In the genomic region with DNA sequence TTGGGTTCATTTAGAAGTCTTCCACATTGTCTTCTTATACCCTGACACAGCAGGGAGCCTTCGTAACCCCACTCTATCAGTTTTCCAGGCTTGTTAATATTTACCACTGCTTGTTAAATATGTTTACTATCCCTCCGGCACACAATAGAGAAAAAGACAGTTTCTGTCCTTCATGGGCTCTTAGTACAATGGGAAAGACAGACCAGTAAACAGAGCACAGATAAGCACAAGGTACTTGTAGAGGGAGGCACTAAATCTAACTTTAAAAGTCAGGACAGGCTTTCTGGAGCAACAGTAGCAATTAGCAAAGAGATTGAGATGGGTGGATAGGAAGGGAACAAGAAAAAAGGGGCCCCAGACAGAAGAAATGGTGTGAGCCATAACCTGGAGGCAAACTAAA, we compare ENCODE assay signal across 15 cellular contexts.
DNase-seq lines count a peak whose midpoint lies in the region; ATAC-seq and TF ChIP-seq lines count a peak whose summit lies in the region.
"Had no signal": no experiment of that assay in that cellular context is flagged by ENCODE, and none has a peak within 500 bp of the region (broad histone marks: within the 10 kb centered on the region; RNA-seq: fewer than 3 reads in every experiment).

No MANE protein-coding gene starts in this region.

- H4K12ac ChIP-seq in trophoblast cell (ENCODE audit: low read depth, low read length): no peak overlapping the region

- H3K27ac Mint-ChIP-seq in neural progenitor cell: no peak overlapping the region
- H3K27ac Mint-ChIP-seq: CD4-positive, alpha-beta T cell had no signal

- H3K9ac ChIP-seq in DND-41 (ENCODE audit: low read depth, low read length): no peak overlapping the region
- H3K9ac ChIP-seq in neural progenitor cell: no peak overlapping the region
- H3K9ac ChIP-seq in trophoblast cell (ENCODE audit: low read length): no peak overlapping the region

- WGBS in trophoblast cell (ENCODE audit: extremely low coverage, insufficient coverage, insufficient read length): no CpG with 5 or more reads among the region's 2 CpGs

- peaks cover 1% of the 10 kb centered on the region for H3K9me3 Mint-ChIP-seq in neural progenitor cell

- DNase-seq in DMS153 (lab: John Stamatoyannopoulos, UW) (peak; percentile 38), DND-41 (no peak), NCI-H345 (lab: John Stamatoyannopoulos, UW) (peak; percentile 72), neural progenitor cell (ENCODE audit: low spot score) (no peak), GM13977 (ENCODE audit: low spot score) (no peak), trophoblast cell (no peak)
- DNase-seq: BE2C; CD4-positive, alpha-beta T cell; H7; NCI-H1417 treated with DMSO at 0.1 percent for 48 hours; NCI-H2081 treated with DMSO at 0.1 percent for 48 hours; T-helper 2 cell had no signal

- peaks cover 2% of the 10 kb centered on the region for H3K27me3 Mint-ChIP-seq in neural progenitor cell (ENCODE audit: insufficient read depth, low read depth)
- H3K27me3 Mint-ChIP-seq: CD4-positive, alpha-beta T cell had no signal

- H4K8ac ChIP-seq in trophoblast cell (ENCODE audit: low read depth, low read length): no peak overlapping the region

- H3K4ac ChIP-seq in trophoblast cell (ENCODE audit: low read depth, low read length): no peak overlapping the region

- no peak overlapping the region for H3K23ac ChIP-seq in trophoblast cell (ENCODE audit: low read length)

- H2BK12ac ChIP-seq in trophoblast cell (ENCODE audit: low read length): no peak overlapping the region

- H2BK5ac ChIP-seq in trophoblast cell (ENCODE audit: low read depth, low read length, poor library complexity): no peak overlapping the region

- H3K4me3 Mint-ChIP-seq in neural progenitor cell: no peak overlapping the region
- H3K4me3 Mint-ChIP-seq: CD4-positive, alpha-beta T cell had no signal

- H3K4me2 ChIP-seq in DND-41 (ENCODE audit: insufficient read depth, low read length) (no peak overlapping the region), neural progenitor cell (no peak overlapping the region), trophoblast cell (ENCODE audit: low read length) (no peak overlapping the region)

- TF ChIP-seq CTCF in DND-41 (IDR thresholded peaks at IDR 0.05; ENCODE audit: borderline replicate concordance, extremely low read depth, low read length, poor library complexity, severe bottlenecking) (no peak), neural progenitor cell (IDR thresholded peaks at IDR 0.05) (no peak), GM13977 (IDR thresholded peaks at IDR 0.05; ENCODE audit: extremely low read depth, insufficient read depth, missing control alignments) (no peak)

- H2AK5ac ChIP-seq in trophoblast cell (ENCODE audit: low read length): no peak overlapping the region

- no peaks in the 10 kb centered on the region for H3K79me2 ChIP-seq in DND-41 (ENCODE audit: insufficient read depth, low read length)
- no peaks in the 10 kb centered on the region for H3K79me2 ChIP-seq in neural progenitor cell (ENCODE audit: low read depth)
- H3K79me2 ChIP-seq in trophoblast cell (ENCODE audit: control insufficient read depth, insufficient read depth, low read length, poor library complexity): no peaks in the 10 kb centered on the region

- no peak overlapping the region for H2BK120ac ChIP-seq in trophoblast cell (ENCODE audit: insufficient read depth, low read length, poor library complexity)

- no peaks in the 10 kb centered on the region for H3K4me1 Mint-ChIP-seq in neural progenitor cell

- H3K27ac ChIP-seq in DND-41 (ENCODE audit: low read length) (no peak overlapping the region), neural progenitor cell (no peak overlapping the region), trophoblast cell (ENCODE audit: low read depth, low read length) (no peak overlapping the region)
- H3K27ac ChIP-seq: HL-60, SJSA1 had no signal

- H3K4me3 ChIP-seq in DND-41 (ENCODE audit: low read depth in 1 of 2, low read length in 2 of 2): no peak overlapping the region
- H3K4me3 ChIP-seq in neural progenitor cell: no peak overlapping the region
- H3K4me3 ChIP-seq in trophoblast cell (ENCODE audit: low read depth, low read length): no peak overlapping the region
- H3K4me3 ChIP-seq: SJSA1 had no signal

- H4K91ac ChIP-seq in trophoblast cell (ENCODE audit: low read depth, low read length): no peak overlapping the region

- in situ Hi-C loops in GM13977 (cut with MboI; ENCODE audit: low pct_unique_long_range_greater_than_20kb, low sequenced_read_pairs, unreplicated experiment): no loop called here

- H3F3A ChIP-seq in neural progenitor cell (ENCODE audit: low read depth): no peaks in the 10 kb centered on the region

- no peaks in the 10 kb centered on the region for H3K79me1 ChIP-seq in trophoblast cell (ENCODE audit: low read length)

- no peak overlapping the region for H3K18ac ChIP-seq in trophoblast cell (ENCODE audit: low read length)

- H3K14ac ChIP-seq in trophoblast cell (ENCODE audit: low read length): no peak overlapping the region

- 0 out of 2 replicates have a peak overlapping the region, but pooled peaks have one; percentile 36 for H2AFZ ChIP-seq in DND-41 (ENCODE audit: low read depth, low read length)
- H2AFZ ChIP-seq in neural progenitor cell (replicated peaks): peak overlapping the region; percentile 27
- H2AFZ ChIP-seq in trophoblast cell (ENCODE audit: insufficient read depth, low read length, poor library complexity): no peak overlapping the region

- ATAC-seq in DND-41 (ENCODE audit: insufficient read depth, low read depth) (no peak), GM21381 (IDR thresholded peaks at IDR 0.05; ENCODE audit: unreplicated experiment) (no peak)

- no peaks in the 10 kb centered on the region for H3K36me3 ChIP-seq in DND-41 (ENCODE audit: insufficient read depth, low read length)
- no peaks in the 10 kb centered on the region for H3K36me3 ChIP-seq in neural progenitor cell
- no peaks in the 10 kb centered on the region for H3K36me3 ChIP-seq in trophoblast cell (ENCODE audit: control insufficient read depth in 1 of 2, insufficient read depth in 2 of 2, low read length in 2 of 2)
- H3K36me3 ChIP-seq: BE2C, SJSA1 had no signal

- H4K20me1 ChIP-seq in DND-41 (ENCODE audit: insufficient read depth, low read length): no peaks in the 10 kb centered on the region
- no peaks in the 10 kb centered on the region for H4K20me1 ChIP-seq in neural progenitor cell (ENCODE audit: low read depth)

- H3K36me3 Mint-ChIP-seq in neural progenitor cell: peaks cover 1% of the 10 kb centered on the region

- peaks cover 11% of the 10 kb centered on the region for H3K4me1 ChIP-seq in DND-41 (ENCODE audit: insufficient read depth, low read length)
- H3K4me1 ChIP-seq in neural progenitor cell: peaks cover 31% of the 10 kb centered on the region
- no peaks in the 10 kb centered on the region for H3K4me1 ChIP-seq in trophoblast cell (ENCODE audit: control insufficient read depth in 1 of 2, insufficient read depth in 2 of 2, low read length in 2 of 2)
- H3K4me1 ChIP-seq: BE2C, SJSA1 had no signal

- H3K9me3 ChIP-seq in DND-41 (ENCODE audit: insufficient read depth, low read length, severe bottlenecking): no peaks in the 10 kb centered on the region
- H3K9me3 ChIP-seq in neural progenitor cell (ENCODE audit: low read depth): no peaks in the 10 kb centered on the region
- no peaks in the 10 kb centered on the region for H3K9me3 ChIP-seq in trophoblast cell (ENCODE audit: insufficient read depth, low read depth, low read length)
- H3K9me3 ChIP-seq: BE2C, SJSA1 had no signal

- no peaks in the 10 kb centered on the region for H3K27me3 ChIP-seq in DND-41 (ENCODE audit: insufficient read depth, low read length, poor library complexity)
- H3K27me3 ChIP-seq in neural progenitor cell: no peaks in the 10 kb centered on the region
- no peaks in the 10 kb centered on the region for H3K27me3 ChIP-seq in trophoblast cell (ENCODE audit: insufficient read depth, low read length)
- H3K27me3 ChIP-seq: BE2C, SJSA1 had no signal

Comparison
In these comparisons a context has a peak if more than half of its experiments do, and no peak if none do; other contexts are left out.
1. DNase-seq: peak in DMS153 (single experiment) and NCI-H345 (single experiment); none in DND-41 (single experiment), neural progenitor cell (single experiment), GM13977 (single experiment) and trophoblast cell (0 of 2).